In the genomic region with DNA sequence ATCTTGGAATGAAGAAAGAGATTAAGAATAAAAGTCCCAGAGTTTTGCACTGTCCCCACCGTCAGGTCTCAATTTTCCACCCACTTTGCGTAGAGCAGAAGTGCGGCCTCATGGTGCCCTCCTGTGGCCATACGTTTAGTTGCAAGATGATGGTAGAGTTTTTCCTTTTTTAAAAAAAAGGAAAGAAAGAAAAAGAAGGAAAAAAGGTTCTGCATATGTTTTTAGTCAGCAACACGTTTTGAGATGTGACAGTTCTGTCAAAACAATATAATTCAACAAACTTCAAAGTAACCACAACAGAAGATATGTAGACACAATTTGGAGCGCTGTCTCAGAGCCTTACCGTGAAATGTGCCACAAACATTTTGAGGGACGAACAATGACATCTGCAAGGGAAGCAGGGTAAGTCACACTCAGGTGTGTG, we compare ENCODE assay signal across 8 cellular contexts. TPM values are rescaled to one million over a fixed set of nuclear protein-coding genes. Genes with fewer than 3 reads are reported as not detected.
DNase-seq lines count a peak whose midpoint lies in the region; ATAC-seq and TF ChIP-seq lines count a peak whose summit lies in the region.

No MANE protein-coding gene starts in this region.

- H2BK12ac ChIP-seq in neuronal stem cell (ENCODE audit: low read length): no peak overlapping the region

- no peak overlapping the region for H4K8ac ChIP-seq in neuronal stem cell (ENCODE audit: low read depth, low read length)

- no peaks in the 10 kb centered on the region for H3K27me3 ChIP-seq in NT2/D1 (ENCODE audit: insufficient read depth, insufficient read length)
- H3K27me3 ChIP-seq in neuronal stem cell (ENCODE audit: control insufficient read depth in 3 of 3, insufficient read depth in 3 of 3, low read depth in 1 of 3, low read length in 3 of 3): peaks cover 0 to 10% (median 0%) of the 10 kb centered on the region in 3 experiments
- H3K27me3 ChIP-seq in uterus: no peaks in the 10 kb centered on the region

- no peak overlapping the region for H2AFZ ChIP-seq in neuronal stem cell (ENCODE audit: low read length)

- no peak overlapping the region for H3K23ac ChIP-seq in neuronal stem cell (ENCODE audit: low read depth, low read length, poor library complexity)

- peak; percentile 68 for ATAC-seq in GM18867 (IDR thresholded peaks at IDR 0.05; ENCODE audit: unreplicated experiment)
- no peak for ATAC-seq in HG03460 (IDR thresholded peaks at IDR 0.05; ENCODE audit: unreplicated experiment)

- H3K79me1 ChIP-seq in neuronal stem cell (ENCODE audit: low read depth, low read length): no peaks in the 10 kb centered on the region

- no peak overlapping the region for H2AK5ac ChIP-seq in neuronal stem cell (ENCODE audit: low read depth, low read length)

- H2BK15ac ChIP-seq in neuronal stem cell (ENCODE audit: low read length): no peak overlapping the region

- DNase-seq in AG04449 (ENCODE audit: low read depth, low spot score) (no peak), NT2/D1 (ENCODE audit: low read depth, low spot score) (peak; percentile 42), fibroblast of peridontal ligament (ENCODE audit: extremely low read depth) (peak; percentile 63), neuronal stem cell (ENCODE audit: low spot score) (peak; percentile 35), uterus (peak; percentile 40 to 54)
- peak; percentile 62 for DNase-seq in activated T-cell treated with anti-CD3 and anti-CD28 coated beads, Interleukin-2, amount 50 U/mL, for 48 hours

- no peak overlapping the region for H3K4me2 ChIP-seq in neuronal stem cell (ENCODE audit: insufficient read depth, low read length, poor library complexity, severe bottlenecking)

- H4K91ac ChIP-seq in neuronal stem cell (ENCODE audit: low read depth, low read length, poor library complexity): no peak overlapping the region

- TF ChIP-seq CTCF in AG04449 (IDR thresholded peaks at IDR 0.05; ENCODE audit: insufficient read depth, low read length, missing control alignments) (peak; percentile 63), uterus (IDR thresholded peaks at IDR 0.05) (peak; percentile 70 to 83 (median 78))

- WGBS in neuronal stem cell (ENCODE audit: extremely low coverage in 2 of 2, insufficient read length in 2 of 2, insufficient replicate concordance in 1 of 2), 2 donors: no CpG with 5 or more reads among the region's 8 CpGs

- no peak overlapping the region for H2BK120ac ChIP-seq in neuronal stem cell (ENCODE audit: low read depth, low read length)

- H3K14ac ChIP-seq in neuronal stem cell (ENCODE audit: low read length): no peak overlapping the region

- no peak overlapping the region for H3K18ac ChIP-seq in neuronal stem cell (ENCODE audit: low read length)

- H3K9me3 ChIP-seq in NT2/D1 (ENCODE audit: insufficient read depth, low read length) (no peaks in the 10 kb centered on the region), neuronal stem cell (replicated peaks in 1 of 2; ENCODE audit: control insufficient read depth in 2 of 2, insufficient read depth in 1 of 2, low read depth in 1 of 2, low read length in 2 of 2) (no peaks in the 10 kb centered on the region), uterus (no peaks in the 10 kb centered on the region)

- H3K36me3 ChIP-seq in NT2/D1 (ENCODE audit: insufficient read depth, insufficient read length, low read length) (no peaks in the 10 kb centered on the region), neuronal stem cell (replicated peaks in 1 of 2; ENCODE audit: control insufficient read depth in 2 of 2, insufficient read depth in 2 of 2, low read length in 2 of 2) (no peaks in the 10 kb centered on the region), uterus (no peaks in the 10 kb centered on the region)

- no peak overlapping the region for H2BK5ac ChIP-seq in neuronal stem cell (ENCODE audit: low read length)

- H3K4ac ChIP-seq in neuronal stem cell (ENCODE audit: low read length): no peak overlapping the region

- H3K9ac ChIP-seq in NT2/D1 (ENCODE audit: insufficient read length, low read depth) (no peak overlapping the region), neuronal stem cell (ENCODE audit: low read depth, low read length, poor library complexity) (no peak overlapping the region)

- H3K27ac ChIP-seq in neuronal stem cell (replicated peaks; ENCODE audit: low read length) (no peak overlapping the region), uterus (no peak overlapping the region)

- POLR2A ChIA-PET in AG04449 (lab: Yijun Ruan, JAX): no interaction called here

- H3K4me3 ChIP-seq in AG04449 (ENCODE audit: low read depth, low read length) (no peak overlapping the region), NT2/D1 (ENCODE audit: insufficient read length, low read depth) (no peak overlapping the region), neuronal stem cell (ENCODE audit: low read length in 2 of 2) (no peak overlapping the region), uterus (no peak overlapping the region)

- TF ChIP-seq POLR2A in uterus (IDR thresholded peaks at IDR 0.05): no peak

- CTCF ChIA-PET in AG04449 (lab: Yijun Ruan, JAX): interaction anchor here (0.6 to 7.1 kb wide), 55 partner anchors 9 to 1382 kb away, joined by 3 to 135 read pairs (median 4); a partner anchor contains a TSS

- intact Hi-C loops in uterus (cut with DNase I; ENCODE audit: low total_unique reads): no loop called here

- no peaks in the 10 kb centered on the region for H3K4me1 ChIP-seq in NT2/D1 (ENCODE audit: insufficient read depth, insufficient read length)
- no peaks in the 10 kb centered on the region for H3K4me1 ChIP-seq in neuronal stem cell (ENCODE audit: control insufficient read depth in 2 of 2, insufficient read depth in 1 of 2, low read depth in 1 of 2, low read length in 2 of 2)
- H3K4me1 ChIP-seq in uterus: no peaks in the 10 kb centered on the region

RNA-seq across cellular contexts. Expression of a gene that starts 24.6 kb away (rescaled TPM):
- polyA plus RNA-seq in neuronal stem cell (2013, experiment 1 of 2): 2.7 TPM
- 2.2 TPM for polyA plus RNA-seq in neuronal stem cell (2013, experiment 2 of 2)
- 10 to 100 TPM in 2 of 4 donors, 1 to 10 TPM in 2; 4.7 to 20.5 (median 11.3) TPM for total RNA-seq in uterus
